Comparison of ENCODE assay signal across 8 cellular contexts in genomic region chr15:98442379-98442833, GRCh38.
DNase-seq lines count a peak whose midpoint lies in the region; ATAC-seq lines count a peak whose summit lies in the region.

No MANE protein-coding gene starts in this region.

- peak; percentile 70 for ATAC-seq in GM21737 (IDR thresholded peaks at IDR 0.05; ENCODE audit: unreplicated experiment)

- DNase-seq in GM04504 (ENCODE audit: low read depth) (peak; percentile 56), LHCN-M2 (ENCODE audit: low read depth) (peak; percentile 87), SHP77 treated with DMSO at 0.1 percent for 48 hours (lab: John Stamatoyannopoulos, UW) (peak; percentile 43), amniotic epithelial cell (ENCODE audit: low read depth) (peak; percentile 85), iPS-NIHi11 (ENCODE audit: low spot score) (peak; percentile 75), NCI-H446 treated with DMSO at 0.1 percent for 48 hours (lab: John Stamatoyannopoulos, UW) (no peak)
- peak in 2 of 3 donors; percentile 35 to 46 for DNase-seq in stimulated activated CD4-positive, alpha-beta T cell treated with anti-CD3 and anti-CD28 coated beads, Interleukin-12 subunit alpha, Interleukin-12 subunit beta, amount 100 ng/mL, for 48 hours (ENCODE audit: low read depth in 2 of 3, low spot score in 1 of 3)
